In the genomic region with DNA sequence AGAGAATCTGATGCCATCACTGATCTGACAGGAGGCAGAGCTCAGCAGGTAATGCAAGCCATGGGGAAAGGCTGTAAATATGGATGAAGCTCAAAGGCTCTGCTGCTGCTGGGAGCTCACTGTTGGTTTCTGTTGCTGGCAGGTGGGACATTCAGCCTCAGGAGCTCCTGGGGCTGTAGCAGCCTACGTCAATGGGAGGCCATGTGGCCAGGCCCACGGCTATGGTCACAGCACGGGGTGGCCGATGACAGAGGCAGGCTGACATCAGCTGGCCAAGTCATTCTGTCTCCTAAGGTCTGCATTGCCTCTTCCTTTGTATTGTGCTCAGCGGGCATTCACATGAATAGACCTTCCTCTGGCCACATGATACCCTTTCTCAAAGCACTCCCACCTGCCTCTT, we compare ENCODE assay signal across 29 cellular contexts. TPM values are rescaled to one million over a fixed set of nuclear protein-coding genes. Genes with fewer than 3 reads are reported as not detected.
DNase-seq lines count a peak whose midpoint lies in the region; ATAC-seq and TF ChIP-seq lines count a peak whose summit lies in the region.
"Had no signal": no experiment of that assay in that cellular context is flagged by ENCODE, and none has a peak within 500 bp of the region (broad histone marks: within the 10 kb centered on the region; RNA-seq: fewer than 3 reads in every experiment).

No MANE protein-coding gene starts in this region.

- no peaks in the 10 kb centered on the region for H3K9me3 ChIP-seq in HEK293 (ENCODE audit: control insufficient read depth, insufficient read depth, low read depth, low read length)
- no peaks in the 10 kb centered on the region for H3K9me3 ChIP-seq in effector memory CD4-positive, alpha-beta T cell (ENCODE audit: control insufficient read depth, low read length)
- H3K9me3 ChIP-seq: BE2C, breast epithelium, colonic mucosa, MG63, psoas muscle had no signal

- H3K4me3 Mint-ChIP-seq in brain, result no peak overlapping the region
- H3K4me3 Mint-ChIP-seq: activated CD4-positive, alpha-beta T cell treated with anti-CD3 and anti-CD28 coated beads for 36 hours; activated CD8-positive, alpha-beta T cell treated with anti-CD3 and anti-CD28 coated beads, Interleukin-2, amount 10 ng/mL, durations not matched to agents 7 days and 5 days; activated naive CD8-positive, alpha-beta T cell; CD8-positive, alpha-beta T cell; mesothelial cell of epicardium; naive B cell; stimulated activated effector memory CD8-positive, alpha-beta T cell treated with anti-CD3 and anti-CD28 coated beads, Interleukin-12 subunit alpha, Interleukin-12 subunit beta, amount 100 ng/mL, for 72 hours had no signal

- CTCF ChIA-PET in HEK293 (lab: Yijun Ruan, JAX), result no interaction called here

- H3K27ac ChIP-seq in HEK293 (ENCODE audit: extremely low read depth, low read depth, low read length), result no peak overlapping the region
- H3K27ac ChIP-seq in effector memory CD4-positive, alpha-beta T cell (ENCODE audit: insufficient read depth, low read length, poor library complexity, severe bottlenecking), result no peak overlapping the region
- H3K27ac ChIP-seq: breast epithelium, colonic mucosa, psoas muscle had no signal

- no peaks in the 10 kb centered on the region for H3K36me3 ChIP-seq in HEK293 (ENCODE audit: control insufficient read depth in 2 of 2, insufficient read depth in 1 of 2, low read length in 2 of 2)
- no peaks in the 10 kb centered on the region for H3K36me3 ChIP-seq in effector memory CD4-positive, alpha-beta T cell (ENCODE audit: control insufficient read depth, insufficient read depth, low read length)
- H3K36me3 ChIP-seq: BE2C, breast epithelium, colonic mucosa, MG63 had no signal

- peaks cover 0 to 11% (median 9%) of the 10 kb centered on the region in 5 experiments for H3K9me3 Mint-ChIP-seq in brain
- H3K9me3 Mint-ChIP-seq: CD8-positive, alpha-beta T cell; mesothelial cell of epicardium; naive B cell; stimulated activated effector memory CD8-positive, alpha-beta T cell treated with anti-CD3 and anti-CD28 coated beads, Interleukin-12 subunit alpha, Interleukin-12 subunit beta, amount 100 ng/mL, for 72 hours had no signal

- H3K4me1 ChIP-seq in HEK293 (ENCODE audit: control insufficient read depth, insufficient read depth, low read length), result no peaks in the 10 kb centered on the region
- no peaks in the 10 kb centered on the region for H3K4me1 ChIP-seq in effector memory CD4-positive, alpha-beta T cell (ENCODE audit: control insufficient read depth, insufficient read depth, low read length, poor library complexity, severe bottlenecking)
- H3K4me1 ChIP-seq: breast epithelium, colonic mucosa, psoas muscle had no signal

- POLR2A ChIA-PET in HEK293 (lab: Yijun Ruan, JAX), result no interaction called here

- H3K27me3 Mint-ChIP-seq in brain, result peaks cover 4% of the 10 kb centered on the region
- H3K27me3 Mint-ChIP-seq: activated naive CD8-positive, alpha-beta T cell had no signal

- H3K27ac Mint-ChIP-seq in brain, result peak overlapping the region in 3 of 5 experiments; percentile 14 to 88 (median 83)
- H3K27ac Mint-ChIP-seq: activated CD4-positive, alpha-beta T cell treated with anti-CD3 and anti-CD28 coated beads for 36 hours; activated CD8-positive, alpha-beta T cell treated with anti-CD3 and anti-CD28 coated beads, Interleukin-2, amount 10 ng/mL, durations not matched to agents 7 days and 5 days; activated naive CD8-positive, alpha-beta T cell; CD8-positive, alpha-beta T cell; mesothelial cell of epicardium; naive B cell; stimulated activated effector memory CD8-positive, alpha-beta T cell treated with anti-CD3 and anti-CD28 coated beads, Interleukin-12 subunit alpha, Interleukin-12 subunit beta, amount 100 ng/mL, for 72 hours had no signal

- no peaks in the 10 kb centered on the region for H3K36me3 Mint-ChIP-seq in brain
- H3K36me3 Mint-ChIP-seq: activated naive CD8-positive, alpha-beta T cell; CD8-positive, alpha-beta T cell; mesothelial cell of epicardium; naive B cell; stimulated activated effector memory CD8-positive, alpha-beta T cell treated with anti-CD3 and anti-CD28 coated beads, Interleukin-12 subunit alpha, Interleukin-12 subunit beta, amount 100 ng/mL, for 72 hours had no signal

- H3K27me3 ChIP-seq in effector memory CD4-positive, alpha-beta T cell (replicated peaks; ENCODE audit: control insufficient read depth, insufficient read depth, low read length, poor library complexity, severe bottlenecking), result no peaks in the 10 kb centered on the region
- H3K27me3 ChIP-seq: BE2C, breast epithelium, colonic mucosa, MG63 had no signal

- DNase-seq in ELF-1 (ENCODE audit: low read depth, low spot score) (peak; percentile 89), left kidney (ENCODE audit: low read depth, low spot score) (peak; percentile 40), LoVo (ENCODE audit: low spot score) (no peak), AG20443 (ENCODE audit: low spot score) (no peak)
- no peak for DNase-seq in effector memory CD4-positive, alpha-beta T cell
- DNase-seq: activated CD4-positive, alpha-beta T cell treated with anti-CD3 and anti-CD28 coated beads for 36 hours; activated CD8-positive, alpha-beta T cell treated with anti-CD3 and anti-CD28 coated beads, Interleukin-2, amount 10 ng/mL, durations not matched to agents 7 days and 5 days; BE2C; CD8-positive, alpha-beta T cell; colonic mucosa; glutamatergic neuron; KBM-7; left ventricle myocardium superior; MG63; naive B cell; NCI-H2081; NCI-H446 treated with DMSO at 0.1 percent for 48 hours; nucleus accumbens; substantia nigra; T-helper 9 cell; trophoblast cell had no signal

- peaks cover 47% of the 10 kb centered on the region for H3K4me1 Mint-ChIP-seq in brain
- H3K4me1 Mint-ChIP-seq: activated CD4-positive, alpha-beta T cell treated with anti-CD3 and anti-CD28 coated beads for 36 hours; mesothelial cell of epicardium; naive B cell; stimulated activated effector memory CD8-positive, alpha-beta T cell treated with anti-CD3 and anti-CD28 coated beads, Interleukin-12 subunit alpha, Interleukin-12 subunit beta, amount 100 ng/mL, for 72 hours had no signal

- H3K4me3 ChIP-seq in HEK293 (ENCODE audit: low read depth, low read length), result no peak overlapping the region
- H3K4me3 ChIP-seq in effector memory CD4-positive, alpha-beta T cell (ENCODE audit: insufficient read depth, low read depth, low read length, poor library complexity, severe bottlenecking), result no peak overlapping the region
- H3K4me3 ChIP-seq: breast epithelium, colonic mucosa, MG63, psoas muscle had no signal

- ATAC-seq in GM21515 (IDR thresholded peaks at IDR 0.05; ENCODE audit: unreplicated experiment), result no peak
- ATAC-seq: activated CD4-positive, alpha-beta T cell treated with anti-CD3 and anti-CD28 coated beads for 36 hours; activated CD8-positive, alpha-beta T cell treated with anti-CD3 and anti-CD28 coated beads, Interleukin-2, amount 10 ng/mL, durations not matched to agents 7 days and 5 days; CD8-positive, alpha-beta T cell; left ventricle myocardium superior; psoas muscle; stimulated activated effector memory CD8-positive, alpha-beta T cell treated with anti-CD3 and anti-CD28 coated beads, Interleukin-12 subunit alpha, Interleukin-12 subunit beta, amount 100 ng/mL, for 72 hours had no signal

- no peak for TF ChIP-seq CTCF in HEK293 (tag by site-specific recombination; IDR thresholded peaks at IDR 0.05)
- TF ChIP-seq CTCF in brain (conservative IDR thresholded peaks at IDR 0.05), result no peak

TF ChIP-seq in HEK293, 187 proteins besides CTCF, POLR2A, EP300 and RAD21:
- TF ChIP-seq SCRT2 (tag by site-specific recombination; IDR thresholded peaks at IDR 0.05), result no peak
- TF ChIP-seq ZNF558 (tag by site-specific recombination; IDR thresholded peaks at IDR 0.05), result no peak
- TF ChIP-seq SETDB1 (IDR thresholded peaks at IDR 0.05; ENCODE audit: insufficient read length, low read length), result no peak
- no peak for TF ChIP-seq ZNF624 (tag by site-specific recombination; IDR thresholded peaks at IDR 0.05)
- TF ChIP-seq ZNF37A (tag by site-specific recombination; IDR thresholded peaks at IDR 0.05), result no peak
- TF ChIP-seq ZIC2 (tag by site-specific recombination; IDR thresholded peaks at IDR 0.05), result peak; percentile 96
- TF ChIP-seq ZNF791 (tag by site-specific recombination; IDR thresholded peaks at IDR 0.05), result no peak
- no peak for TF ChIP-seq ZNF561 (tag by site-specific recombination; IDR thresholded peaks at IDR 0.05; ENCODE audit: borderline replicate concordance)
- no peak for TF ChIP-seq ZNF660 (tag by site-specific recombination; IDR thresholded peaks at IDR 0.05)

RNA-seq across cellular contexts. Expression of a gene that starts 38.0 kb away (rescaled TPM):
- 233 TPM for polyA plus RNA-seq in brain (ENCODE audit: insufficient read depth, low read depth, low replicate concordance)

Comparison
In these comparisons a context has a peak if more than half of its experiments do, and no peak if none do; other contexts are left out.
1. DNase-seq: peak in ELF-1 (single experiment) and left kidney (single experiment); none in LoVo (single experiment), AG20443 (single experiment) and effector memory CD4-positive, alpha-beta T cell (0 of 3).